ENCODE assay signal across 1 cellular context in the genomic region with DNA sequence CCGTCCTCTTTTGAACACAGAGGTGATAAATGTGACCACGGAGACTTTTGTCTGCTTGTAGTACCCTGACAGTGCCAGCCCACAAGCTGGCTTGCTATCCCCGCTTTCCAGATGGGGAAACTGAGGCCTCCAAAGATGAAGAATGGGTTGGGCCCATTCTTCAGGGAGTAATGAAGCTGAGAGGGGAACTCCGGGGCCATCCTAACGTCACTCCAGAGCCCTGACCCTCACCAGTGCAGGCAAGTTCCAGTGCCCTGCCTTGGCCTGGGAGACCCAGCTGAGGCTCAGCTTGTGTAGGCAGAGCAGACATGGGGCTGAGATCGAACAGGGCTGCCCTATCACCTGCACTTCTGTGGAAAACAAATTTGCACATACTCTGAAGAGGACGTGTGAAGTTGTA.
TF ChIP-seq lines count a peak whose summit lies in the region.

No MANE protein-coding gene starts in this region.

TF ChIP-seq in HepG2, 621 proteins besides CTCF, POLR2A, EP300 and RAD21:
- no peak for TF ChIP-seq ISL2 (CRISPR knock-in tag; IDR thresholded peaks at IDR 0.05)
- TF ChIP-seq, protein P1, sequence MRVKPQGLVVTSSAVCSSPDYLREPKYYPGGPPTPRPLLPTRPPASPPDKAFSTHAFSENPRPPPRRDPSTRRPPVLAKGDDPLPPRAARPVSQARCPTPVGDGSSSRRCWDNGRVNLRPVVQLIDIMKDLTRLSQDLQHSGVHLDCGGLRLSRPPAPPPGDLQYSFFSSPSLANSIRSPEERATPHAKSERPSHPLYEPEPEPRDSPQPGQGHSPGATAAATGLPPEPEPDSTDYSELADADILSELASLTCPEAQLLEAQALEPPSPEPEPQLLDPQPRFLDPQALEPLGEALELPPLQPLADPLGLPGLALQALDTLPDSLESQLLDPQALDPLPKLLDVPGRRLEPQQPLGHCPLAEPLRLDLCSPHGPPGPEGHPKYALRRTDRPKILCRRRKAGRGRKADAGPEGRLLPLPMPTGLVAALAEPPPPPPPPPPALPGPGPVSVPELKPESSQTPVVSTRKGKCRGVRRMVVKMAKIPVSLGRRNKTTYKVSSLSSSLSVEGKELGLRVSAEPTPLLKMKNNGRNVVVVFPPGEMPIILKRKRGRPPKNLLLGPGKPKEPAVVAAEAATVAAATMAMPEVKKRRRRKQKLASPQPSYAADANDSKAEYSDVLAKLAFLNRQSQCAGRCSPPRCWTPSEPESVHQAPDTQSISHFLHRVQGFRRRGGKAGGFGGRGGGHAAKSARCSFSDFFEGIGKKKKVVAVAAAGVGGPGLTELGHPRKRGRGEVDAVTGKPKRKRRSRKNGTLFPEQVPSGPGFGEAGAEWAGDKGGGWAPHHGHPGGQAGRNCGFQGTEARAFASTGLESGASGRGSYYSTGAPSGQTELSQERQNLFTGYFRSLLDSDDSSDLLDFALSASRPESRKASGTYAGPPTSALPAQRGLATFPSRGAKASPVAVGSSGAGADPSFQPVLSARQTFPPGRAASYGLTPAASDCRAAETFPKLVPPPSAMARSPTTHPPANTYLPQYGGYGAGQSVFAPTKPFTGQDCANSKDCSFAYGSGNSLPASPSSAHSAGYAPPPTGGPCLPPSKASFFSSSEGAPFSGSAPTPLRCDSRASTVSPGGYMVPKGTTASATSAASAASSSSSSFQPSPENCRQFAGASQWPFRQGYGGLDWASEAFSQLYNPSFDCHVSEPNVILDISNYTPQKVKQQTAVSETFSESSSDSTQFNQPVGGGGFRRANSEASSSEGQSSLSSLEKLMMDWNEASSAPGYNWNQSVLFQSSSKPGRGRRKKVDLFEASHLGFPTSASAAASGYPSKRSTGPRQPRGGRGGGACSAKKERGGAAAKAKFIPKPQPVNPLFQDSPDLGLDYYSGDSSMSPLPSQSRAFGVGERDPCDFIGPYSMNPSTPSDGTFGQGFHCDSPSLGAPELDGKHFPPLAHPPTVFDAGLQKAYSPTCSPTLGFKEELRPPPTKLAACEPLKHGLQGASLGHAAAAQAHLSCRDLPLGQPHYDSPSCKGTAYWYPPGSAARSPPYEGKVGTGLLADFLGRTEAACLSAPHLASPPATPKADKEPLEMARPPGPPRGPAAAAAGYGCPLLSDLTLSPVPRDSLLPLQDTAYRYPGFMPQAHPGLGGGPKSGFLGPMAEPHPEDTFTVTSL (CRISPR knock-in tag; IDR thresholded peaks at IDR 0.05; ENCODE audit: borderline replicate concordance) = no peak
- TF ChIP-seq KDM1A (CRISPR knock-in tag; IDR thresholded peaks at IDR 0.05) = no peak
- no peak for TF ChIP-seq ZNF12 (CRISPR knock-in tag; IDR thresholded peaks at IDR 0.05)
- TF ChIP-seq MTA1 (CRISPR knock-in tag; IDR thresholded peaks at IDR 0.05; ENCODE audit: borderline replicate concordance) = no peak
- TF ChIP-seq ZNF546 (CRISPR knock-in tag; conservative IDR thresholded peaks at IDR 0.05) = no peak
- TF ChIP-seq, protein P2, sequence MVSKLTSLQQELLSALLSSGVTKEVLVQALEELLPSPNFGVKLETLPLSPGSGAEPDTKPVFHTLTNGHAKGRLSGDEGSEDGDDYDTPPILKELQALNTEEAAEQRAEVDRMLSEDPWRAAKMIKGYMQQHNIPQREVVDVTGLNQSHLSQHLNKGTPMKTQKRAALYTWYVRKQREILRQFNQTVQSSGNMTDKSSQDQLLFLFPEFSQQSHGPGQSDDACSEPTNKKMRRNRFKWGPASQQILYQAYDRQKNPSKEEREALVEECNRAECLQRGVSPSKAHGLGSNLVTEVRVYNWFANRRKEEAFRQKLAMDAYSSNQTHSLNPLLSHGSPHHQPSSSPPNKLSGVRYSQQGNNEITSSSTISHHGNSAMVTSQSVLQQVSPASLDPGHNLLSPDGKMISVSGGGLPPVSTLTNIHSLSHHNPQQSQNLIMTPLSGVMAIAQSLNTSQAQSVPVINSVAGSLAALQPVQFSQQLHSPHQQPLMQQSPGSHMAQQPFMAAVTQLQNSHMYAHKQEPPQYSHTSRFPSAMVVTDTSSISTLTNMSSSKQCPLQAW (CRISPR knock-in tag; IDR thresholded peaks at IDR 0.05) = no peak
- TF ChIP-seq HIVEP1 (CRISPR knock-in tag; IDR thresholded peaks at IDR 0.05) = no peak
- TF ChIP-seq, protein P3, sequence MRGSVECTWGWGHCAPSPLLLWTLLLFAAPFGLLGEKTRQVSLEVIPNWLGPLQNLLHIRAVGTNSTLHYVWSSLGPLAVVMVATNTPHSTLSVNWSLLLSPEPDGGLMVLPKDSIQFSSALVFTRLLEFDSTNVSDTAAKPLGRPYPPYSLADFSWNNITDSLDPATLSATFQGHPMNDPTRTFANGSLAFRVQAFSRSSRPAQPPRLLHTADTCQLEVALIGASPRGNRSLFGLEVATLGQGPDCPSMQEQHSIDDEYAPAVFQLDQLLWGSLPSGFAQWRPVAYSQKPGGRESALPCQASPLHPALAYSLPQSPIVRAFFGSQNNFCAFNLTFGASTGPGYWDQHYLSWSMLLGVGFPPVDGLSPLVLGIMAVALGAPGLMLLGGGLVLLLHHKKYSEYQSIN (CRISPR knock-in tag; IDR thresholded peaks at IDR 0.05; ENCODE audit: borderline replicate concordance) = no peak
